1 cellular context compared by ENCODE assay signal in genomic region chr6:110877569-110877968, GRCh38.
TF ChIP-seq lines count a peak whose summit lies in the region.

No MANE protein-coding gene starts in this region.

TF ChIP-seq in WTC11, 78 proteins besides CTCF, POLR2A, EP300 and RAD21 (continued from another document):
- TF ChIP-seq, protein P1, sequence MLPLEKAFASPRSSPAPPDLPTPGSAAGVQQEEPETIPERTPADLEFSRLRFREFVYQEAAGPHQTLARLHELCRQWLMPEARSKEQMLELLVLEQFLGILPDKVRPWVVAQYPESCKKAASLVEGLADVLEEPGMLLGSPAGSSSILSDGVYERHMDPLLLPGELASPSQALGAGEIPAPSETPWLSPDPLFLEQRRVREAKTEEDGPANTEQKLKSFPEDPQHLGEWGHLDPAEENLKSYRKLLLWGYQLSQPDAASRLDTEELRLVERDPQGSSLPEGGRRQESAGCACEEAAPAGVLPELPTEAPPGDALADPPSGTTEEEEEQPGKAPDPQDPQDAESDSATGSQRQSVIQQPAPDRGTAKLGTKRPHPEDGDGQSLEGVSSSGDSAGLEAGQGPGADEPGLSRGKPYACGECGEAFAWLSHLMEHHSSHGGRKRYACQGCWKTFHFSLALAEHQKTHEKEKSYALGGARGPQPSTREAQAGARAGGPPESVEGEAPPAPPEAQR (CRISPR knock-in tag; IDR thresholded peaks at IDR 0.05) = no peak
- TF ChIP-seq E2F1 (CRISPR knock-in tag; IDR thresholded peaks at IDR 0.05) (no peak), RORB (CRISPR knock-in tag; IDR thresholded peaks at IDR 0.05) (no peak), NR3C1 (CRISPR knock-in tag; conservative IDR thresholded peaks at IDR 0.05; ENCODE audit: low read depth) (no peak), USF2 (CRISPR knock-in tag; IDR thresholded peaks at IDR 0.05) (no peak), ATF3 (CRISPR knock-in tag; conservative IDR thresholded peaks at IDR 0.05) (no peak), HMGA2 (CRISPR knock-in tag; IDR thresholded peaks at IDR 0.05) (no peak), GTF2I (CRISPR knock-in tag; conservative IDR thresholded peaks at IDR 0.05) (no peak), ZNF219 (CRISPR knock-in tag; IDR thresholded peaks at IDR 0.05; ENCODE audit: borderline replicate concordance) (no peak), CREM (CRISPR knock-in tag; IDR thresholded peaks at IDR 0.05) (no peak), MLX (CRISPR knock-in tag; IDR thresholded peaks at IDR 0.05) (no peak), FOXJ3 (CRISPR knock-in tag; IDR thresholded peaks at IDR 0.05; ENCODE audit: borderline replicate concordance) (no peak)
